In the genomic region with DNA sequence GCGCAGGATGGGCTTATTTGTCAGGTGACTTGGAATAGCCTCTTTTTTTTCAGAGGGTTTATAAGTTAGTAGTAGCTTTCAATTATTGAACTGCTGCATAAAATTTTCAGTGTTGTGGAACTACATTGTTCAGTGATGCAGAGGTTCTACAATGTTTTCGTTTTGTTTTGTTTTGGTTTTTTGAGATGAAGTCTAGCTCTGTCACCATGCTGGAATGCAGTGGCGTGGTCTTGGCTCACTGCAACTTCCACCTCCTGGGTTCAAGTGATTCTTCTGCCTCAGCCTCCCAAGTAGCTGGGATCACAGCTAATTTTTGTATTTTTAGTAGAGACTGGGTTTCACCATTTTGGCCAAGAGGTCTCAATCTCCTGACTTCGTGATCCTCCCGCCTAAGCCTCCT, we compare ENCODE assay signal across 24 cellular contexts. TPM values are rescaled to one million over a fixed set of nuclear protein-coding genes. Genes with fewer than 3 reads are reported as not detected.
"Had no signal": no experiment of that assay in that cellular context is flagged by ENCODE, and none has a peak within 500 bp of the region (broad histone marks: within the 10 kb centered on the region; RNA-seq: fewer than 3 reads in every experiment).

No MANE protein-coding gene starts in this region.

- H3K27me3 Mint-ChIP-seq: activated CD4-positive, alpha-beta T cell treated with anti-CD3 and anti-CD28 coated beads, Interleukin-2, amount 10 ng/mL, durations not matched to agents 7 days and 5 days; activated naive CD8-positive, alpha-beta T cell treated with anti-CD3 and anti-CD28 coated beads, Interleukin-2, amount 10 ng/mL, durations not matched to agents 7 days and 5 days; activated T-cell treated with anti-CD3 and anti-CD28 coated beads, Interleukin-2, amount 50 U/mL, for 24 hours had no signal

- H3K9me3 ChIP-seq: breast epithelium, esophagus muscularis mucosa, left lung, tibial artery had no signal

- H3K9me3 Mint-ChIP-seq: activated CD4-positive, alpha-beta T cell treated with anti-CD3 and anti-CD28 coated beads, Interleukin-2, amount 10 ng/mL, durations not matched to agents 7 days and 5 days; activated naive CD8-positive, alpha-beta T cell treated with anti-CD3 and anti-CD28 coated beads, Interleukin-2, amount 10 ng/mL, durations not matched to agents 7 days and 5 days; activated T-cell treated with anti-CD3 and anti-CD28 coated beads, Interleukin-2, amount 50 U/mL, for 24 hours; activated T-helper 2 cell treated with anti-CD3 and anti-CD28 coated beads, Interferon-gamma antibody, Interleukin-2, Interleukin-4, amounts not matched to agents 10 μg/mL and 5 μg/mL and 100 μg/mL, durations not matched to agents 14 hours and 24 hours and 36 hours had no signal

- H3K4me1 Mint-ChIP-seq: activated CD4-positive, alpha-beta T cell treated with anti-CD3 and anti-CD28 coated beads, Interleukin-2, amount 10 ng/mL, durations not matched to agents 7 days and 5 days had no signal

- ATAC-seq: activated CD4-positive, CD25-positive, alpha-beta regulatory T cell treated with anti-CD3 and anti-CD28 coated beads, Interleukin-2, amount 50 U/mL, for 24 hours; activated CD8-positive, alpha-beta T cell treated with anti-CD3 and anti-CD28 coated beads, Interleukin-2, amount 10 ng/mL, durations not matched to agents 7 days and 5 days; left lung had no signal

- H3K27me3 ChIP-seq: breast epithelium, esophagus muscularis mucosa, left lung, tibial artery had no signal

- H3K36me3 ChIP-seq: breast epithelium had no signal

- H3K4me3 ChIP-seq: breast epithelium, esophagus muscularis mucosa, left lung, tibial artery had no signal

- H3K27ac Mint-ChIP-seq: activated CD4-positive, alpha-beta T cell treated with anti-CD3 and anti-CD28 coated beads, Interleukin-2, amount 10 ng/mL, durations not matched to agents 7 days and 5 days; activated CD8-positive, alpha-beta T cell treated with anti-CD3 and anti-CD28 coated beads, Interleukin-2, amount 10 ng/mL, durations not matched to agents 7 days and 5 days; activated naive CD8-positive, alpha-beta T cell treated with anti-CD3 and anti-CD28 coated beads, Interleukin-2, amount 10 ng/mL, durations not matched to agents 7 days and 5 days; activated T-cell treated with anti-CD3 and anti-CD28 coated beads, Interleukin-2, amount 50 U/mL, for 24 hours; activated T-helper 2 cell treated with anti-CD3 and anti-CD28 coated beads, Interferon-gamma antibody, Interleukin-2, Interleukin-4, amounts not matched to agents 10 μg/mL and 5 μg/mL and 100 μg/mL, durations not matched to agents 14 hours and 24 hours and 36 hours had no signal

- H3K4me1 ChIP-seq: breast epithelium, esophagus muscularis mucosa, left lung, tibial artery had no signal

- H3K4me3 Mint-ChIP-seq: activated CD4-positive, alpha-beta T cell treated with anti-CD3 and anti-CD28 coated beads, Interleukin-2, amount 10 ng/mL, durations not matched to agents 7 days and 5 days; activated CD8-positive, alpha-beta T cell treated with anti-CD3 and anti-CD28 coated beads, Interleukin-2, amount 10 ng/mL, durations not matched to agents 7 days and 5 days; activated naive CD8-positive, alpha-beta T cell treated with anti-CD3 and anti-CD28 coated beads, Interleukin-2, amount 10 ng/mL, durations not matched to agents 7 days and 5 days; activated T-cell treated with anti-CD3 and anti-CD28 coated beads, Interleukin-2, amount 50 U/mL, for 24 hours had no signal

- FAIRE-seq: endothelial cell of umbilical vein, kidney had no signal

- H3K27ac ChIP-seq: breast epithelium, esophagus muscularis mucosa, left lung, tibial artery had no signal

- DNase-seq: activated CD4-positive, alpha-beta T cell treated with anti-CD3 and anti-CD28 coated beads, Interleukin-2, amount 10 ng/mL, durations not matched to agents 7 days and 5 days; activated CD8-positive, alpha-beta T cell treated with anti-CD3 and anti-CD28 coated beads, Interleukin-2, amount 10 ng/mL, durations not matched to agents 7 days and 5 days; activated naive CD4-positive, alpha-beta T cell treated with Interleukin-2 at 50 U/mL for 16 hours; activated naive CD8-positive, alpha-beta T cell treated with anti-CD3 and anti-CD28 coated beads, Interleukin-2, amount 10 ng/mL, durations not matched to agents 7 days and 5 days; activated T-cell treated with anti-CD3 and anti-CD28 coated beads, Interleukin-2, amount 50 U/mL, for 24 hours; effector CD8-positive, alpha-beta T cell; hippocampal formation; kidney; left lung; midbrain; occipital lobe; retina; stimulated activated CD4-positive, alpha-beta T cell treated with anti-CD3 and anti-CD28 coated beads, Interleukin-12 subunit alpha, Interleukin-12 subunit beta, amount 100 ng/mL, for 4 hours; stimulated activated CD4-positive, alpha-beta T cell treated with anti-CD3 and anti-CD28 coated beads, Interleukin-2, amount 100 ng/mL, for 24 hours; stimulated activated naive CD4-positive, alpha-beta T cell treated with Interleukin-2 at 50 U/mL for 16 hours; substantia nigra; T1000; tibial artery had no signal

RNA-seq across cellular contexts. Expression of gene PHYHD1, which starts 48.7 kb away (rescaled TPM):
- polyA plus RNA-seq: neural cell had no signal
